Comparison of ENCODE assay signal across 21 cellular contexts in genomic region chr6:1560281-1561058, GRCh38. TPM values are rescaled to one million over a fixed set of nuclear protein-coding genes. Genes with fewer than 3 reads are reported as not detected.
DNase-seq lines count a peak whose midpoint lies in the region; ATAC-seq and TF ChIP-seq lines count a peak whose summit lies in the region.
"Had no signal": no experiment of that assay in that cellular context is flagged by ENCODE, and none has a peak within 500 bp of the region (broad histone marks: within the 10 kb centered on the region; RNA-seq: fewer than 3 reads in every experiment).

No MANE protein-coding gene starts in this region.

- intact Hi-C loops in mammary epithelial cell (cut with micrococcal nuclease) (no loop called here), MCF 10A (cut with micrococcal nuclease) (no loop called here)

- H3K9ac ChIP-seq in mammary epithelial cell (ENCODE audit: insufficient read depth, low read length): no peak overlapping the region
- H3K9ac ChIP-seq: BLaER1 had no signal

- in situ Hi-C loops in mammary epithelial cell (cut with MboI; ENCODE audit: low sequenced_read_pairs in 2 of 2): no loop called here

- BruUV-seq in mammary epithelial cell (replicated peaks; lab: Mats Ljungman, UMichigan) (no TSS peak), MCF 10A (replicated peaks; lab: Mats Ljungman, UMichigan) (no TSS peak)

- H3K4me3 ChIP-seq in mammary epithelial cell (replicated peaks in 1 of 3; ENCODE audit: insufficient read depth in 1 of 3, low read depth in 2 of 3, low read length in 3 of 3) (no peak overlapping the region), epithelial cell of esophagus (ENCODE audit: low read length) (no peak overlapping the region)
- H3K4me3 ChIP-seq: BLaER1, HAP-1 had no signal

- H3K4me3 Mint-ChIP-seq in MCF 10A (ENCODE audit: unreplicated experiment): no peak overlapping the region
- H3K4me3 Mint-ChIP-seq in osteocyte (ENCODE audit: unreplicated experiment): no peak overlapping the region
- H3K4me3 Mint-ChIP-seq: B cell; CD4-positive, CD25-positive, alpha-beta regulatory T cell; CD8-positive, alpha-beta T cell; HFFc6 had no signal

- H3K27ac ChIP-seq in mammary epithelial cell (ENCODE audit: insufficient read depth, low read depth, low read length) (no peak overlapping the region), foreskin keratinocyte (no peak overlapping the region)
- H3K27ac ChIP-seq: 22Rv1, BLaER1, C4-2B had no signal

- H3K4me1 ChIP-seq in mammary epithelial cell (ENCODE audit: insufficient read depth, low read length) (no peaks in the 10 kb centered on the region), foreskin keratinocyte (no peaks in the 10 kb centered on the region)
- H3K4me1 ChIP-seq: Caco-2, HAP-1 had no signal

- ATAC-seq in foreskin keratinocyte (no peak), omental fat pad (ENCODE audit: low FRiP score) (no peak)
- ATAC-seq: CD8-positive, alpha-beta T cell had no signal

- dilution Hi-C loops in mammary epithelial cell (cut with HindIII; ENCODE audit: low sequenced_read_pairs): no loop called here

- no peaks in the 10 kb centered on the region for H3K27me3 ChIP-seq in mammary epithelial cell (ENCODE audit: insufficient read depth, low read length)
- peaks cover 5% of the 10 kb centered on the region for H3K27me3 ChIP-seq in foreskin keratinocyte
- H3K27me3 ChIP-seq: BLaER1 had no signal

- no peak overlapping the region for H2AFZ ChIP-seq in mammary epithelial cell (ENCODE audit: low read depth, low read length)

- H3K36me3 Mint-ChIP-seq in MCF 10A (ENCODE audit: insufficient read depth, unreplicated experiment) (peaks cover 5% of the 10 kb centered on the region), osteocyte (ENCODE audit: unreplicated experiment) (peaks cover 1% of the 10 kb centered on the region)
- H3K36me3 Mint-ChIP-seq: CD4-positive, CD25-positive, alpha-beta regulatory T cell; CD8-positive, alpha-beta T cell had no signal

- H3K27ac Mint-ChIP-seq in MCF 10A (ENCODE audit: low read depth, unreplicated experiment): no peak overlapping the region
- H3K27ac Mint-ChIP-seq in osteocyte (ENCODE audit: unreplicated experiment): no peak overlapping the region
- H3K27ac Mint-ChIP-seq: B cell; CD4-positive, CD25-positive, alpha-beta regulatory T cell; CD8-positive, alpha-beta T cell; HFFc6 had no signal

- POLR2A ChIA-PET in MCF 10A (lab: Yijun Ruan, JAX): interaction anchor here (0.7 kb wide), 1 partner anchor 9 kb away, joined by 3 read pairs; no protein-coding TSS in a partner anchor

- WGBS in mammary epithelial cell (ENCODE audit: low coverage, missing lambda C conversion rate): 66% methylated on average over 4 of the region's 4 CpGs

- H3K36me3 ChIP-seq in mammary epithelial cell (ENCODE audit: insufficient read depth, low read length): no peaks in the 10 kb centered on the region
- H3K36me3 ChIP-seq: BLaER1, HAP-1 had no signal

- no peaks in the 10 kb centered on the region for H3K9me3 ChIP-seq in mammary epithelial cell (replicated peaks; ENCODE audit: insufficient read depth, low read length)
- H3K9me3 ChIP-seq: Caco-2, HAP-1 had no signal

- no peaks in the 10 kb centered on the region for H4K20me1 ChIP-seq in mammary epithelial cell (ENCODE audit: insufficient read depth, low read length)
- H4K20me1 ChIP-seq: BLaER1 had no signal

- DNase-seq in mammary epithelial cell (peak; percentile 36), MCF 10A (ENCODE audit: unreplicated experiment) (no peak), epithelial cell of esophagus (ENCODE audit: low read depth) (peak; percentile 52), foreskin keratinocyte (peak; percentile 33 to 56), osteocyte (ENCODE audit: extremely low spot score, unreplicated experiment) (peak; percentile 66), GM10266 (ENCODE audit: extremely low spot score) (no peak), omental fat pad (ENCODE audit: low spot score) (no peak), DMS79 treated with DMSO at 0.1 percent for 48 hours (lab: John Stamatoyannopoulos, UW) (no peak)
- DNase-seq: Caco-2; CD4-positive, CD25-positive, alpha-beta regulatory T cell; CD8-positive, alpha-beta T cell; DMS153; EL; GDM1; GOT3; HFFc6 had no signal

- H3K4me2 ChIP-seq in mammary epithelial cell (ENCODE audit: insufficient read depth, low read depth, low read length): no peak overlapping the region
- H3K4me2 ChIP-seq: BLaER1 had no signal

- H3K27me3 Mint-ChIP-seq in MCF 10A (ENCODE audit: insufficient read depth, unreplicated experiment) (no peaks in the 10 kb centered on the region), osteocyte (ENCODE audit: unreplicated experiment) (peaks cover 6% of the 10 kb centered on the region)

- H3K4me1 Mint-ChIP-seq in MCF 10A (ENCODE audit: insufficient read depth, unreplicated experiment) (no peaks in the 10 kb centered on the region), osteocyte (ENCODE audit: unreplicated experiment) (peaks cover 11% of the 10 kb centered on the region)
- H3K4me1 Mint-ChIP-seq: B cell had no signal

- H3K79me2 ChIP-seq in mammary epithelial cell (ENCODE audit: insufficient read depth, low read length): no peaks in the 10 kb centered on the region

- CTCF ChIA-PET in mammary epithelial cell (lab: Charles Lee; ENCODE audit: low non-redundant PET): no interaction called here
- CTCF ChIA-PET in MCF 10A (lab: Yijun Ruan, JAX): interaction anchor here (2.4 kb wide), 1 partner anchor 8 kb away, joined by 11 read pairs; no protein-coding TSS in a partner anchor

- H3K9me3 Mint-ChIP-seq in MCF 10A (ENCODE audit: unreplicated experiment): peaks cover 6% of the 10 kb centered on the region
- H3K9me3 Mint-ChIP-seq in osteocyte (ENCODE audit: unreplicated experiment): peaks cover 16% of the 10 kb centered on the region
- H3K9me3 Mint-ChIP-seq: CD8-positive, alpha-beta T cell; HFFc6 had no signal

- TF ChIP-seq CTCF in mammary epithelial cell (conservative IDR thresholded peaks at IDR 0.05 in 1 of 2, IDR thresholded peaks at IDR 0.05 in 1 of 2; ENCODE audit: extremely low read depth in 1 of 2, insufficient read depth in 1 of 2, low read depth in 1 of 2, low read length in 2 of 2): no peak
- no peak for TF ChIP-seq CTCF in MCF 10A (IDR thresholded peaks at IDR 0.05; ENCODE audit: unreplicated experiment)
- no peak for TF ChIP-seq CTCF in epithelial cell of esophagus (IDR thresholded peaks at IDR 0.05; ENCODE audit: insufficient read depth, low read depth, low read length, missing control alignments)
- no peak for TF ChIP-seq CTCF in foreskin keratinocyte (conservative IDR thresholded peaks at IDR 0.05)
- TF ChIP-seq CTCF in osteocyte (IDR thresholded peaks at IDR 0.05): no peak
- no peak for TF ChIP-seq CTCF in GM10266 (IDR thresholded peaks at IDR 0.05; ENCODE audit: control insufficient read depth, insufficient read depth, low read depth, missing control alignments)
- TF ChIP-seq CTCF in omental fat pad (IDR thresholded peaks at IDR 0.05): no peak

RNA-seq across cellular contexts. Expression of gene FOXC1, which starts 49.2 kb away (rescaled TPM):
- total RNA-seq in mammary epithelial cell (10 to 100 TPM; 12.1 to 15.8 TPM), MCF 10A (2022) (16.7 and 16.8 TPM in 2 replicates), foreskin keratinocyte (3.5 and 5.0 TPM in 2 replicates), osteocyte (106 and 108 TPM in 2 replicates), omental fat pad (10 to 100 TPM in 1 of 4 donors, 1 to 10 TPM in 3; 3.8 to 10.1 (median 6.7) TPM)
- polyA plus RNA-seq in mammary epithelial cell (4.6 TPM), foreskin keratinocyte (1.7 and 3.0 TPM in 2 replicates)
- 1.7 TPM for polyA minus RNA-seq in mammary epithelial cell
- total RNA-seq: CD4-positive, CD25-positive, alpha-beta regulatory T cell; CD8-positive, alpha-beta T cell had no signal
- polyA plus RNA-seq: CD4-positive, CD25-positive, alpha-beta regulatory T cell had no signal

Comparison
In these comparisons a context has a peak if more than half of its experiments do, and no peak if none do; other contexts are left out.
1. DNase-seq: peak in mammary epithelial cell (single experiment), epithelial cell of esophagus (single experiment), foreskin keratinocyte (2 of 2) and osteocyte (single experiment); none in MCF 10A (single experiment), GM10266 (single experiment), omental fat pad (single experiment) and DMS79 treated with DMSO at 0.1 percent for 48 hours (single experiment).